ENCODE assay signal across 1 cellular context in genomic region chr10:79982861-79983260, GRCh38.
TF ChIP-seq lines count a peak whose summit lies in the region.

No MANE protein-coding gene starts in this region.

TF ChIP-seq in WTC11, 78 proteins besides CTCF, POLR2A, EP300 and RAD21 (continued from another document):
- TF ChIP-seq ZSCAN18 (CRISPR knock-in tag; IDR thresholded peaks at IDR 0.05) (no peak), TCF7 (CRISPR knock-in tag; IDR thresholded peaks at IDR 0.05; ENCODE audit: low read depth) (no peak), ZNF232 (CRISPR knock-in tag; IDR thresholded peaks at IDR 0.05) (no peak), ZMAT4 (CRISPR knock-in tag; IDR thresholded peaks at IDR 0.05) (no peak), ZNF121 (CRISPR knock-in tag; IDR thresholded peaks at IDR 0.05) (no peak), ZNF416 (CRISPR knock-in tag; IDR thresholded peaks at IDR 0.05) (no peak), FOXK1 (CRISPR knock-in tag; IDR thresholded peaks at IDR 0.05) (no peak), ATF3 (CRISPR knock-in tag; conservative IDR thresholded peaks at IDR 0.05) (no peak), AR (CRISPR knock-in tag; IDR thresholded peaks at IDR 0.05) (no peak), KAT7 (CRISPR knock-in tag; IDR thresholded peaks at IDR 0.05; ENCODE audit: borderline replicate concordance) (no peak), ESRRA (CRISPR knock-in tag; IDR thresholded peaks at IDR 0.05; ENCODE audit: borderline replicate concordance) (no peak), ZNF512 (CRISPR knock-in tag; IDR thresholded peaks at IDR 0.05; ENCODE audit: borderline replicate concordance) (no peak), MAX (CRISPR knock-in tag; IDR thresholded peaks at IDR 0.05) (no peak)
